Comparison of ENCODE assay signal across 8 cellular contexts in the genomic region with DNA sequence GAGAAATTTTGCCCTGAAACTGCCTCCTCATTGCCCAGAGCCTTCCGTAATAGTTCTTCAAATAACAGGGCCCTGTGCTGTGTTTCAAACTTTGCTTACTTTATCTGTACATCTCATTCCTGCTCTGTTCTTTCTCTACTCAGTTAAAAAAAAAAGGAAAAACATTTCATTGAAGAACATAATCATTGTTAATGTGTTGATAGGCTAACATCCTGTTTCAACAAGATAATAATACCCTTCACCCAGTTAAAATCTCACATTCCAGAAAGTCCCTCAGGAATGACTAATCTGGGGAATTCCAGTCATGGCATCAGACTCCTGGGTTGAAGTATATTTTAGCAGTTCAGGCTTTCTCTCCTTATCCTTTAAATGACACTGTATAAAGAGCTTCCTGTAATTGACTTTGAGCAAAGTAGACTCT. TPM values are rescaled to one million over a fixed set of nuclear protein-coding genes. Genes with fewer than 3 reads are reported as not detected.
A peak's percentile ranks its signal among the peaks of the same experiment; 100 is the strongest.
DNase-seq lines count a peak whose midpoint lies in the region; ATAC-seq and TF ChIP-seq lines count a peak whose summit lies in the region.

No MANE protein-coding gene starts in this region.

- H3K4me2 ChIP-seq in hepatocyte = peak overlapping the region; percentile 16

- no peaks in the 10 kb centered on the region for H3K36me3 ChIP-seq in HEK293 (ENCODE audit: control insufficient read depth in 2 of 2, insufficient read depth in 1 of 2, low read length in 2 of 2)
- H3K36me3 ChIP-seq in adipocyte (ENCODE audit: control insufficient read depth, insufficient read depth, low read length, severe bottlenecking) = no peaks in the 10 kb centered on the region
- no peaks in the 10 kb centered on the region for H3K36me3 ChIP-seq in hepatocyte (replicated peaks; ENCODE audit: insufficient read depth, low read depth)
- no peaks in the 10 kb centered on the region for H3K36me3 ChIP-seq in stomach
- H3K36me3 ChIP-seq in Peyer's patch = no peaks in the 10 kb centered on the region

- no peaks in the 10 kb centered on the region for H3K9me2 ChIP-seq in hepatocyte (replicated peaks; ENCODE audit: insufficient read depth)

- H3K27me3 ChIP-seq in adipocyte (replicated peaks; ENCODE audit: control insufficient read depth, insufficient read depth, low read length) = no peaks in the 10 kb centered on the region
- no peaks in the 10 kb centered on the region for H3K27me3 ChIP-seq in hepatocyte
- H3K27me3 ChIP-seq in stomach = no peaks in the 10 kb centered on the region
- H3K27me3 ChIP-seq in Peyer's patch = no peaks in the 10 kb centered on the region
- H3K27me3 ChIP-seq in CD4-positive, alpha-beta T cell (ENCODE audit: control insufficient read depth, insufficient read depth, low read length) = no peaks in the 10 kb centered on the region

- TF ChIP-seq EP300 in stomach (IDR thresholded peaks at IDR 0.05) = no peak

- H3K36me3 Mint-ChIP-seq in CD4-positive, alpha-beta T cell (ENCODE audit: low read depth) = no peaks in the 10 kb centered on the region

- peak overlapping the region; percentile 83 for H3K9ac ChIP-seq in adipocyte (ENCODE audit: low read length)

- DNase-seq in adipocyte (ENCODE audit: low read depth) (peak; percentile 83), hepatocyte (ENCODE audit: low spot score) (peak; percentile 51), stomach (no peak), Peyer's patch (no peak)
- no peak for DNase-seq in CD4-positive, alpha-beta T cell

- H3K27ac Mint-ChIP-seq in CD4-positive, alpha-beta T cell = no peak overlapping the region

- CTCF ChIA-PET in HEK293 (lab: Yijun Ruan, JAX) = interaction anchor here (0.5 to 0.7 kb wide), 3 partner anchors 38 to 395 kb away, joined by 3 to 4 read pairs (median 3); no protein-coding TSS in a partner anchor
- CTCF ChIA-PET in CD4-positive, alpha-beta T cell (lab: Charles Lee) = no interaction called here

- no peaks in the 10 kb centered on the region for H4K20me1 ChIP-seq in hepatocyte (ENCODE audit: insufficient read depth, poor library complexity, severe bottlenecking)

- no peaks in the 10 kb centered on the region for H3K9me3 Mint-ChIP-seq in CD4-positive, alpha-beta T cell

- H2AFZ ChIP-seq in hepatocyte = no peak overlapping the region

- POLR2A ChIA-PET in HEK293 (lab: Yijun Ruan, JAX) = no interaction called here
- POLR2A ChIA-PET in CD4-positive, alpha-beta T cell (lab: Charles Lee) = no interaction called here

- TF ChIP-seq POLR2A in stomach (IDR thresholded peaks at IDR 0.05) (no peak), Peyer's patch (IDR thresholded peaks at IDR 0.05) (no peak)

- peaks cover 11% of the 10 kb centered on the region for H3K27me3 Mint-ChIP-seq in CD4-positive, alpha-beta T cell

- peaks cover 10% of the 10 kb centered on the region; the same call in 1 of the 2 replicates for H3K4me1 ChIP-seq in HEK293 (ENCODE audit: control insufficient read depth, insufficient read depth, low read length)
- H3K4me1 ChIP-seq in adipocyte (ENCODE audit: control insufficient read depth, insufficient read depth, low read length) = peaks cover 58% of the 10 kb centered on the region
- peaks cover 5% of the 10 kb centered on the region for H3K4me1 ChIP-seq in hepatocyte (ENCODE audit: insufficient read depth)
- peaks cover 9 to 39% (median 16%) of the 10 kb centered on the region in 4 donors for H3K4me1 ChIP-seq in stomach
- H3K4me1 ChIP-seq in Peyer's patch = no peaks in the 10 kb centered on the region

- H3K9me3 ChIP-seq in HEK293 (ENCODE audit: control insufficient read depth, insufficient read depth, low read depth, low read length) = no peaks in the 10 kb centered on the region
- H3K9me3 ChIP-seq in adipocyte (ENCODE audit: control insufficient read depth, low read length) = no peaks in the 10 kb centered on the region
- H3K9me3 ChIP-seq in hepatocyte (ENCODE audit: low read depth) = no peaks in the 10 kb centered on the region
- no peaks in the 10 kb centered on the region for H3K9me3 ChIP-seq in stomach
- no peaks in the 10 kb centered on the region for H3K9me3 ChIP-seq in Peyer's patch
- H3K9me3 ChIP-seq in CD4-positive, alpha-beta T cell (ENCODE audit: control insufficient read depth, low read length) = no peaks in the 10 kb centered on the region

- H3K4me3 ChIP-seq in HEK293 (ENCODE audit: low read depth, low read length) (no peak overlapping the region), adipocyte (ENCODE audit: low read length) (peak overlapping the region; percentile 66), hepatocyte (no peak overlapping the region), stomach (no peak overlapping the region), Peyer's patch (no peak overlapping the region)

- no peak for TF ChIP-seq CTCF in HEK293 (tag by site-specific recombination; IDR thresholded peaks at IDR 0.05)
- TF ChIP-seq CTCF in hepatocyte (IDR thresholded peaks at IDR 0.05; ENCODE audit: poor library complexity) = no peak
- no peak for TF ChIP-seq CTCF in stomach (IDR thresholded peaks at IDR 0.05)
- no peak for TF ChIP-seq CTCF in Peyer's patch (IDR thresholded peaks at IDR 0.05)
- TF ChIP-seq CTCF in CD4-positive, alpha-beta T cell (IDR thresholded peaks at IDR 0.05) = no peak

- intact Hi-C loops in stomach (cut with DNase I; ENCODE audit: low total_unique reads) = no loop called here
- intact Hi-C loops in CD4-positive, alpha-beta T cell (cut with DNase I, micrococcal nuclease) = no loop called here

- no peaks in the 10 kb centered on the region for H3K79me2 ChIP-seq in hepatocyte

- ATAC-seq in HG02588 (IDR thresholded peaks at IDR 0.05; ENCODE audit: unreplicated experiment) (no peak), GM18858 (IDR thresholded peaks at IDR 0.05; ENCODE audit: unreplicated experiment) (no peak)
- no peak for ATAC-seq in CD4-positive, alpha-beta T cell (ENCODE audit: poor library complexity)

- no peak overlapping the region for H3K27ac ChIP-seq in HEK293 (ENCODE audit: extremely low read depth, low read depth, low read length)
- peak overlapping the region; percentile 76 for H3K27ac ChIP-seq in hepatocyte
- peak overlapping the region in 4 of 5 donors; percentile 58 to 82 (median 77) for H3K27ac ChIP-seq in stomach
- peak overlapping the region in 1 of 4 donors; percentile 11 for H3K27ac ChIP-seq in Peyer's patch
- no peak overlapping the region for H3K27ac ChIP-seq in CD4-positive, alpha-beta T cell (ENCODE audit: low read depth, low read length)

- WGBS in hepatocyte (ENCODE audit: low lambda C conversion rate, missing lambda C conversion rate) = 22% methylated on average over 1 of the region's 1 CpG
- WGBS in stomach, 5 donors = 11 to 45% (median 22%) methylated on average over 1 of the region's 1 CpG

- H3K4me3 Mint-ChIP-seq in CD4-positive, alpha-beta T cell = no peak overlapping the region

- no peaks in the 10 kb centered on the region for H3K4me1 Mint-ChIP-seq in CD4-positive, alpha-beta T cell (ENCODE audit: low read depth)

TF ChIP-seq in HEK293, 187 proteins besides CTCF, POLR2A, EP300 and RAD21 (continues in another document):
- no peak for TF ChIP-seq OSR2 (tag by site-specific recombination; IDR thresholded peaks at IDR 0.05)
- no peak for TF ChIP-seq ZBTB21 (tag by site-specific recombination; IDR thresholded peaks at IDR 0.05)
- TF ChIP-seq SP2 (tag by site-specific recombination; IDR thresholded peaks at IDR 0.05) = no peak
- no peak for TF ChIP-seq ZNF785 (tag by site-specific recombination; IDR thresholded peaks at IDR 0.05)
- TF ChIP-seq ZNF16 (tag by site-specific recombination; IDR thresholded peaks at IDR 0.05; ENCODE audit: low read depth) = no peak
- peak; percentile 41; the same call in 1 of the 2 replicates for TF ChIP-seq ZNF10 (tag by site-specific recombination; IDR thresholded peaks at IDR 0.05)
- TF ChIP-seq, protein P1, sequence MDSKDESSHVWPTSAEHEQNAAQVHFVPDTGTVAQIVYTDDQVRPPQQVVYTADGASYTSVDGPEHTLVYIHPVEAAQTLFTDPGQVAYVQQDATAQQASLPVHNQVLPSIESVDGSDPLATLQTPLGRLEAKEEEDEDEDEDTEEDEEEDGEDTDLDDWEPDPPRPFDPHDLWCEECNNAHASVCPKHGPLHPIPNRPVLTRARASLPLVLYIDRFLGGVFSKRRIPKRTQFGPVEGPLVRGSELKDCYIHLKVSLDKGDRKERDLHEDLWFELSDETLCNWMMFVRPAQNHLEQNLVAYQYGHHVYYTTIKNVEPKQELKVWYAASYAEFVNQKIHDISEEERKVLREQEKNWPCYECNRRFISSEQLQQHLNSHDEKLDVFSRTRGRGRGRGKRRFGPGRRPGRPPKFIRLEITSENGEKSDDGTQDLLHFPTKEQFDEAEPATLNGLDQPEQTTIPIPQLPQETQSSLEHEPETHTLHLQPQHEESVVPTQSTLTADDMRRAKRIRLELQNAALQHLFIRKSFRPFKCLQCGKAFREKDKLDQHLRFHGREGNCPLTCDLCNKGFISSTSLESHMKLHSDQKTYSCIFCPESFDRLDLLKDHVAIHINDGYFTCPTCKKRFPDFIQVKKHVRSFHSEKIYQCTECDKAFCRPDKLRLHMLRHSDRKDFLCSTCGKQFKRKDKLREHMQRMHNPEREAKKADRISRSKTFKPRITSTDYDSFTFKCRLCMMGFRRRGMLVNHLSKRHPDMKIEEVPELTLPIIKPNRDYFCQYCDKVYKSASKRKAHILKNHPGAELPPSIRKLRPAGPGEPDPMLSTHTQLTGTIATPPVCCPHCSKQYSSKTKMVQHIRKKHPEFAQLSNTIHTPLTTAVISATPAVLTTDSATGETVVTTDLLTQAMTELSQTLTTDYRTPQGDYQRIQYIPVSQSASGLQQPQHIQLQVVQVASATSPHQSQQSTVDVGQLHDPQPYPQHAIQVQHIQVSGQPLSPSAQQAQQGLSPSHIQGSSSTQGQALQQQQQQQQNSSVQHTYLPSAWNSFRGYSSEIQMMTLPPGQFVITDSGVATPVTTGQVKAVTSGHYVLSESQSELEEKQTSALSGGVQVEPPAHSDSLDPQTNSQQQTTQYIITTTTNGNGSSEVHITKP (tag by site-specific recombination; IDR thresholded peaks at IDR 0.05) = peak; percentile 51
- no peak for TF ChIP-seq ZNF658 (tag by site-specific recombination; IDR thresholded peaks at IDR 0.05)
- TF ChIP-seq ZNF174 (tag by site-specific recombination; IDR thresholded peaks at IDR 0.05) = no peak
- no peak for TF ChIP-seq ZBTB20 (tag by site-specific recombination; IDR thresholded peaks at IDR 0.05)
- TF ChIP-seq SP7 (tag by site-specific recombination; IDR thresholded peaks at IDR 0.05) = peak; percentile 98
- peak; percentile 24; the same call in 1 of the 2 replicates for TF ChIP-seq GFI1B (tag by site-specific recombination; IDR thresholded peaks at IDR 0.05)

RNA-seq across cellular contexts. Expression of a gene that starts 45.6 kb away (rescaled TPM):
- 109 and 135 TPM in 2 replicates for total RNA-seq in hepatocyte
- polyA plus RNA-seq in hepatocyte = 32.4 and 32.7 TPM in 2 replicates
- total RNA-seq in stomach = 100 to 1,000 TPM in 4 of 5 donors, 10 to 100 TPM in 1; 46.9 to 393 (median 129) TPM
- 10 to 100 TPM in 2 of 3 donors, 1 to 10 TPM in 1; 7.8 to 14.2 (median 11.7) TPM for polyA plus RNA-seq in stomach
- 10 to 100 TPM; 28.1 to 35.9 (median 31.2) TPM for total RNA-seq in Peyer's patch
- total RNA-seq in CD4-positive, alpha-beta T cell = 1 to 10 TPM; 2.9 to 3.7 TPM

RNA-seq across cellular contexts. Expression of a gene that starts 58.2 kb away (rescaled TPM):
- total RNA-seq in hepatocyte (74.6 and 80.4 TPM in 2 replicates), stomach (100 to 1,000 TPM in 1 of 5 donors, 10 to 100 TPM in 4; 40.9 to 162 (median 46.1) TPM), Peyer's patch (10 to 100 TPM; 39.7 to 82.5 (median 65.0) TPM)
- polyA plus RNA-seq in hepatocyte (69.8 and 77.2 TPM in 2 replicates), stomach (10 to 100 TPM; 41.5 to 65.1 (median 45.7) TPM)
- total RNA-seq in CD4-positive, alpha-beta T cell = 100 to 1,000 TPM; 124 to 140 TPM

Comparison
In these comparisons a context has a peak if more than half of its experiments do, and no peak if none do; other contexts are left out.
1. H3K27ac ChIP-seq: peak in hepatocyte (single experiment) and stomach (4 of 5); none in HEK293 (single experiment) and CD4-positive, alpha-beta T cell (single experiment).
2. DNase-seq: peak in adipocyte (single experiment) and hepatocyte (single experiment); none in stomach (single experiment), Peyer's patch (0 of 3) and CD4-positive, alpha-beta T cell (0 of 10).
3. RNA of a gene that starts 45.6 kb away (total RNA-seq): 109 to 135 TPM in hepatocyte, 46.9 to 393 TPM in stomach and 28.1 to 35.9 TPM in Peyer's patch; 2.9 to 3.7 TPM in CD4-positive, alpha-beta T cell; every median in the first group is over 4 times any median in the second.